14 cellular contexts compared by ENCODE assay signal in genomic region chr6:32132110-32132509, GRCh38.
"Had no signal": no experiment of that assay in that cellular context is flagged by ENCODE, and none has a peak within 500 bp of the region (broad histone marks: within the 10 kb centered on the region; RNA-seq: fewer than 3 reads in every experiment).

No MANE protein-coding gene starts in this region.

- DNase-seq: activated CD4-positive, alpha-beta T cell treated with anti-CD3 and anti-CD28 coated beads for 1 hour; activated CD8-positive, alpha-beta memory T cell treated with anti-CD3 and anti-CD28 coated beads, Interleukin-2, amount 50 U/mL, for 48 hours; activated CD8-positive, alpha-beta T cell treated with anti-CD3 and anti-CD28 coated beads for 36 hours; activated naive CD4-positive, alpha-beta T cell treated with anti-CD3 and anti-CD28 coated beads, Interleukin-2, amount 10 ng/mL, durations not matched to agents 7 days and 5 days; effector memory CD8-positive, alpha-beta T cell; glutamatergic neuron; lower lobe of right lung; right lobe of liver; stimulated activated CD4-positive, alpha-beta T cell treated with anti-CD3 and anti-CD28 coated beads, Interleukin-2, amount 100 ng/mL, for 24 hours; stimulated activated naive CD4-positive, alpha-beta T cell; T-helper 9 cell; testis had no signal

- H3K27ac ChIP-seq: lower lobe of right lung, psoas muscle, right lobe of liver, testis had no signal

- H3K27ac Mint-ChIP-seq: activated CD8-positive, alpha-beta T cell treated with anti-CD3 and anti-CD28 coated beads for 36 hours; activated naive CD4-positive, alpha-beta T cell treated with anti-CD3 and anti-CD28 coated beads, Interleukin-2, amount 10 ng/mL, durations not matched to agents 7 days and 5 days; effector memory CD8-positive, alpha-beta T cell had no signal

- H3K27me3 ChIP-seq: right lobe of liver, testis had no signal

- H3K27me3 Mint-ChIP-seq: activated CD8-positive, alpha-beta T cell treated with anti-CD3 and anti-CD28 coated beads for 36 hours had no signal

- ATAC-seq: activated CD8-positive, alpha-beta T cell treated with anti-CD3 and anti-CD28 coated beads for 36 hours; effector memory CD8-positive, alpha-beta T cell; lower lobe of right lung; naive thymus-derived CD8-positive, alpha-beta T cell; psoas muscle; right lobe of liver had no signal

- H3K4me3 ChIP-seq: lower lobe of right lung, psoas muscle, right lobe of liver, testis had no signal

- H3K36me3 ChIP-seq: lower lobe of right lung, right lobe of liver had no signal

- H3K9me3 Mint-ChIP-seq: activated CD8-positive, alpha-beta T cell treated with anti-CD3 and anti-CD28 coated beads for 36 hours; activated naive CD4-positive, alpha-beta T cell treated with anti-CD3 and anti-CD28 coated beads, Interleukin-2, amount 10 ng/mL, durations not matched to agents 7 days and 5 days; effector memory CD8-positive, alpha-beta T cell; naive thymus-derived CD8-positive, alpha-beta T cell had no signal

- H3K9me3 ChIP-seq: lower lobe of right lung, psoas muscle, right lobe of liver, testis had no signal
